ENCODE assay signal across 8 cellular contexts in the genomic region with DNA sequence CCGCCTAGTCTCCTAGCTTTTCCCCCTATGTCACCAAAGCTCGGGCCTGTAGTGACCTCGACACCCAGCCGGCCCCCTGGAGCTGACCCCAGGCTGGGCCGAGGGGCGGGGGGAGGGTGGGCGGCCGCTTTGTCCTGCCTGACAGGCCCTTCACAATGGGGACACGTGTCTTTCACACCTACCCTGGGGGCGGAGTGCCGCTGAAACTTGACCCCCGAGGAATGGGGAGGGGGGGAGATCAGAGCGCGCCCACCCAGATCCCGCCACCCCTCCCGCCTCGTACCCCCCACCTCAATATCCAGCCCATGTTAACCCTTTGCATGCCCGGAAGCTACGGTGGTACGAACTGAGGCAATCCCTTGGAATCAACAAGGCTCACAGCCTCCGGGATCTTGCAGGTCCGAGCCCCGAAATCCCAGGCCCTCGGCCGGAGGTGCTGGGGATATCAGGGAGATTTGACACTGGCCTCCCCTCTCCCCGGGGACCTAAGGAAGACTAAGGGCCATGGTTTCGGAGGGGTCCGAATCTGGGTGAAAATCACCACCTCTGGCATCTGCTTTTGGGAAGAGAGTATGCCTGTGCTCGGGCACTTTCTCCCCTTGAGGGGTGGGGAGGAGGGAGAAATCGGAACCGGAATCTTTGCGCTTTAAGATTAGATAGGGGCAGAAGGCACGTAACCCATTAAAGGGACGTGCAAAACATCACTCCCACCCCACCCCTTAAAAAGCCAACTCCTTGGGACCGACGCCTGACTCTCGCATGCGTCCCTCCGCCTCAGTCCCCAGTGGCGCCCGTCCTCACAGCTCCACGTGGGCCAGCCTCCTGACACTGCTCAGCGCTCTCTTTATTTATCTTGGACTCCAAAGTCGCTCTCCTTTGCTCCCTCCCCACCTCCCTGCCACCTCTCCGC. TPM values are rescaled to one million over a fixed set of nuclear protein-coding genes. Genes with fewer than 3 reads are reported as not detected.
A peak's percentile ranks its signal among the peaks of the same experiment; 100 is the strongest.
DNase-seq lines count a peak whose midpoint lies in the region; ATAC-seq and TF ChIP-seq lines count a peak whose summit lies in the region.

No MANE protein-coding gene starts in this region.

- no peak for DNase-seq in CD4-positive, alpha-beta memory T cell
- DNase-seq in Kasumi-1 (lab: John Stamatoyannopoulos, UW) (peak; percentile 58 to 68), NCI-H1436 treated with DMSO at 0.1 percent for 48 hours (lab: John Stamatoyannopoulos, UW) (no peak)

- peak overlapping the region in 2 of 7 donors; percentile 46 to 72 for H3K27ac Mint-ChIP-seq in CD4-positive, alpha-beta memory T cell
- H3K27ac Mint-ChIP-seq in brain (peak overlapping the region in 4 of 5 experiments; percentile 81 to 95 (median 92)), nephron (peak overlapping the region; percentile 66 to 91 (median 88))

- peaks cover 0 to 3% of the 10 kb centered on the region in 2 donors for H3K36me3 Mint-ChIP-seq in CD4-positive, alpha-beta memory T cell
- H3K36me3 Mint-ChIP-seq in brain (no peaks in the 10 kb centered on the region), nephron (ENCODE audit: low read depth) (no peaks in the 10 kb centered on the region)

- H3K4me1 ChIP-seq in CD4-positive, alpha-beta memory T cell (ENCODE audit: insufficient read depth, low read length), result peaks cover 50% of the 10 kb centered on the region

- CTCF ChIA-PET in CD4-positive, alpha-beta memory T cell (lab: Charles Lee; ENCODE audit: partially characterized antibody), result interaction anchor here (1.0 to 7.4 kb wide), 3 partner anchors 42 to 120 kb away, joined by 3 to 69 read pairs (median 4); no protein-coding TSS in a partner anchor

- no peak for ATAC-seq in HG03520 (IDR thresholded peaks at IDR 0.05; ENCODE audit: unreplicated experiment)
- no peak for ATAC-seq in HG02642 (IDR thresholded peaks at IDR 0.05; ENCODE audit: poor library complexity, unreplicated experiment)
- no peak for ATAC-seq in HG03521 (IDR thresholded peaks at IDR 0.05; ENCODE audit: unreplicated experiment)

- H3K4me3 Mint-ChIP-seq in CD4-positive, alpha-beta memory T cell, result peak overlapping the region; percentile 65 to 80 (median 72)
- H3K4me3 Mint-ChIP-seq in brain, result peak overlapping the region; percentile 86 to 91 (median 88)
- peak overlapping the region; percentile 88 to 91 (median 90) for H3K4me3 Mint-ChIP-seq in nephron

- peaks cover 22 to 63% (median 32%) of the 10 kb centered on the region in 4 donors for H3K4me1 Mint-ChIP-seq in CD4-positive, alpha-beta memory T cell
- H3K4me1 Mint-ChIP-seq in brain (peaks cover 45% of the 10 kb centered on the region), nephron (peaks cover 37% of the 10 kb centered on the region)

- no peaks in the 10 kb centered on the region for H3K9me3 ChIP-seq in CD4-positive, alpha-beta memory T cell (ENCODE audit: control insufficient read depth in 1 of 2, low read length in 2 of 2)

- H3K36me3 ChIP-seq in CD4-positive, alpha-beta memory T cell (ENCODE audit: insufficient read depth, low read length), result no peaks in the 10 kb centered on the region

- POLR2A ChIA-PET in CD4-positive, alpha-beta memory T cell (lab: Charles Lee; ENCODE audit: partially characterized antibody), result interaction anchor here (1.3 kb wide), 1 partner anchor 9 kb away, joined by 4 read pairs; no protein-coding TSS in a partner anchor

- H3K27me3 ChIP-seq in CD4-positive, alpha-beta memory T cell (ENCODE audit: insufficient read depth, low read length), result peaks cover 25% of the 10 kb centered on the region

- no peak overlapping the region for H3K4me3 ChIP-seq in CD4-positive, alpha-beta memory T cell (ENCODE audit: low read length in 2 of 2)

- intact Hi-C loops in CD4-positive, alpha-beta memory T cell (cut with micrococcal nuclease), result no loop called here

- H3K27me3 Mint-ChIP-seq in CD4-positive, alpha-beta memory T cell, result peaks cover 34 to 47% of the 10 kb centered on the region in 2 donors
- peaks cover 30% of the 10 kb centered on the region for H3K27me3 Mint-ChIP-seq in brain
- H3K27me3 Mint-ChIP-seq in nephron (ENCODE audit: low read depth), result peaks cover 61% of the 10 kb centered on the region

- peaks cover 0 to 3% (median 0%) of the 10 kb centered on the region in 8 donors for H3K9me3 Mint-ChIP-seq in CD4-positive, alpha-beta memory T cell
- no peaks in the 10 kb centered on the region for H3K9me3 Mint-ChIP-seq in brain
- H3K9me3 Mint-ChIP-seq in nephron, result no peaks in the 10 kb centered on the region

- no peak overlapping the region for H3K27ac ChIP-seq in CD4-positive, alpha-beta memory T cell (ENCODE audit: low read depth, low read length)

- TF ChIP-seq CTCF in brain (conservative IDR thresholded peaks at IDR 0.05), result no peak
- TF ChIP-seq CTCF in nephron (IDR thresholded peaks at IDR 0.05; ENCODE audit: unreplicated experiment in 3 of 3), result no peak

RNA-seq across cellular contexts. Expression of a gene that starts 2.6 kb away (rescaled TPM):
- 10 to 100 TPM; 15.4 to 16.2 TPM for total RNA-seq in CD4-positive, alpha-beta memory T cell
- polyA plus RNA-seq in CD4-positive, alpha-beta memory T cell, result 1 to 10 TPM in 1 of 2 donors, under 1 TPM in 1; 0.88 to 3.6 TPM
- 0.66 TPM for polyA plus RNA-seq in brain (ENCODE audit: insufficient read depth, low read depth, low replicate concordance)

Comparison
In these comparisons a context has a peak if more than half of its experiments do, and no peak if none do; other contexts are left out.
1. DNase-seq: peak in Kasumi-1 (2 of 2); none in CD4-positive, alpha-beta memory T cell (0 of 5) and NCI-H1436 treated with DMSO at 0.1 percent for 48 hours (single experiment).
2. Peak in every context shown above with its lines, with median percentiles within 50 percentile points of each other: H3K4me3 Mint-ChIP-seq.